In the genomic region with DNA sequence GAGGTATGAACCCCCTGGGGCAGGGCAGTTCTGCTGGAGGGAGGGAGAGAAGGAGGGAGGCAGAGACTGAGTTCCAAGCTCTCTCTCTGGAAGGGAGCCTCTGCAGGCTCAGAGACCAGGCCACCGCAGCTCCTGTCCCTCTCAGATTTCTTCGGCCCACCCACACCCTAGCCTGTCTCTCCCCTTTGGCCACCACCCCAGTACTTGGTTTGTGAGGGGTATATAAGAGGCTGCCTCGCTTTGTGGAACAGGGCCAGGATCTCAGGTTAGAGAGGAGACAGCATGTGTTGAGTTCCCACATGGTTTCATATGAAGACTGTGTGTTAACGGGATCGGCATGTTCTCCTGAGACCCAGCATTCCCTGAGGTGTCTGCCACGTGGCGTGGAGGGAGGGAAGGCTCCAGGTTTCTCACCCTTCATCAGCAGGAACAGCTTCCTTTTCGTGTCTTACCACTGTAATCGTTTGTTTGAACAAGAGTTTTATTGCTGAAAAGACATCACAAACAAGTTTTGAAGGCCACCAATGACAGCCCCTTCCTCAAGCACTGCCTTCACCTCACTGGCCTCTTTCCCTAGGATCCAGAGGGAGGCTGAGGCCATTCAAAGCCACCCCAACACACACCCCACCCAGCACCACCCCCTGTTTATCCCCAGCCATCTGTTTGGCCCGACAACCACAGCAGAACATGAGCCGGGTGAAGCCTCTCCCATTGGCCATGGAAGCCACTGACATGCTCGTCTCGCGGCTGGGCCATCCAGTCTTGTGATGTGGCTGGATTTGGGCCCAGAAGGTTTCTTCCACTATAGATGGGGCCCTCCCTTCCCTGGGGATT, we compare ENCODE assay signal across 11 cellular contexts. TPM values are rescaled to one million over a fixed set of nuclear protein-coding genes. Genes with fewer than 3 reads are reported as not detected.
DNase-seq lines count a peak whose midpoint lies in the region; ATAC-seq and TF ChIP-seq lines count a peak whose summit lies in the region.
"Had no signal": no experiment of that assay in that cellular context is flagged by ENCODE, and none has a peak within 500 bp of the region (broad histone marks: within the 10 kb centered on the region; RNA-seq: fewer than 3 reads in every experiment).

No MANE protein-coding gene starts in this region.

- H3K9me3 Mint-ChIP-seq in stimulated activated naive CD8-positive, alpha-beta T cell treated with anti-CD3 and anti-CD28 coated beads, Interleukin-15, amount 100 ng/mL, for 72 hours: no peaks in the 10 kb centered on the region

- no peaks in the 10 kb centered on the region for H3K27me3 ChIP-seq in colonic mucosa
- H3K27me3 ChIP-seq: spleen had no signal

- H3K4me1 Mint-ChIP-seq in stimulated activated naive CD8-positive, alpha-beta T cell treated with anti-CD3 and anti-CD28 coated beads, Interleukin-15, amount 100 ng/mL, for 72 hours: peaks cover 59% of the 10 kb centered on the region

- H3K36me3 ChIP-seq in colonic mucosa: no peaks in the 10 kb centered on the region

- H3K4me3 Mint-ChIP-seq in stimulated activated naive CD8-positive, alpha-beta T cell treated with anti-CD3 and anti-CD28 coated beads, Interleukin-15, amount 100 ng/mL, for 72 hours: no peak overlapping the region

- intact Hi-C loops in colonic mucosa (cut with DNase I): no loop called here

- H3K9me3 ChIP-seq in colonic mucosa: no peaks in the 10 kb centered on the region
- H3K9me3 ChIP-seq: spleen had no signal

- TF ChIP-seq CTCF in colonic mucosa (IDR thresholded peaks at IDR 0.05): no peak

- peak; percentile 79 for DNase-seq in A172 (ENCODE audit: low spot score)
- DNase-seq in HUDEP-2 (lab: John Stamatoyannopoulos, UW; ENCODE audit: unreplicated experiment in 76 of 76): peak in 75 of 76 experiments; percentile 14 to 88 (median 77)
- DNase-seq in colonic mucosa: peak; percentile 64
- peak; percentile 95 for DNase-seq in myocyte (ENCODE audit: low read depth)
- DNase-seq in stimulated activated naive CD8-positive, alpha-beta T cell treated with anti-CD3 and anti-CD28 coated beads, Interleukin-15, amount 100 ng/mL, for 72 hours: no peak
- DNase-seq: activated naive CD4-positive, alpha-beta T cell; COR-L47; spleen had no signal

- H3K4me1 ChIP-seq in colonic mucosa: peaks cover 3% of the 10 kb centered on the region

- H3K27me3 Mint-ChIP-seq in stimulated activated naive CD8-positive, alpha-beta T cell treated with anti-CD3 and anti-CD28 coated beads, Interleukin-15, amount 100 ng/mL, for 72 hours: no peaks in the 10 kb centered on the region

- peak overlapping the region in 1 of 2 donors; percentile 43 for H3K9ac ChIP-seq in colonic mucosa (ENCODE audit: low read depth in 2 of 2, low read length in 2 of 2)

- peak overlapping the region; percentile 58 for H3K27ac ChIP-seq in colonic mucosa

- ATAC-seq in HG03045 (IDR thresholded peaks at IDR 0.05; ENCODE audit: unreplicated experiment): no peak
- ATAC-seq in HG02610 (IDR thresholded peaks at IDR 0.05; ENCODE audit: unreplicated experiment): no peak
- no peak for ATAC-seq in stimulated activated naive CD8-positive, alpha-beta T cell treated with anti-CD3 and anti-CD28 coated beads, Interleukin-15, amount 100 ng/mL, for 72 hours
- ATAC-seq in GM19463 (IDR thresholded peaks at IDR 0.05; ENCODE audit: unreplicated experiment): no peak

- H3K27ac Mint-ChIP-seq in stimulated activated naive CD8-positive, alpha-beta T cell treated with anti-CD3 and anti-CD28 coated beads, Interleukin-15, amount 100 ng/mL, for 72 hours: peak overlapping the region in 1 of 2 donors; percentile 20

- no peak overlapping the region for H3K4me3 ChIP-seq in colonic mucosa
- H3K4me3 ChIP-seq: spleen had no signal

RNA-seq across cellular contexts. Expression of gene BHLHE40, which starts 9.8 kb away (rescaled TPM):
- total RNA-seq in A172 (2014; rRNA removed; shearing (Covaris generic)): 91.4 and 96.0 TPM in 2 replicates
- total RNA-seq in colonic mucosa (10 to 100 TPM; 25.2 to 66.0 TPM), myocyte (36.5 and 80.1 TPM in 2 replicates)
- 159 TPM for polyA plus RNA-seq in myocyte (2012)

Comparison
In these comparisons a context has a peak if more than half of its experiments do, and no peak if none do; other contexts are left out.
1. DNase-seq: peak in A172 (single experiment), HUDEP-2 (75 of 76), colonic mucosa (single experiment) and myocyte (single experiment); none in stimulated activated naive CD8-positive, alpha-beta T cell treated with anti-CD3 and anti-CD28 coated beads, Interleukin-15, amount 100 ng/mL, for 72 hours (0 of 2).